ENCODE assay signal across 1 cellular context in genomic region chr12:116495260-116495659, GRCh38.
TF ChIP-seq lines count a peak whose summit lies in the region.

No MANE protein-coding gene starts in this region.

TF ChIP-seq in IMR-90, 13 proteins besides CTCF, POLR2A, EP300 and RAD21 (continued from another document):
- TF ChIP-seq CEBPB (IDR thresholded peaks at IDR 0.05; ENCODE audit: low read depth, low read length) (no peak), MAZ (IDR thresholded peaks at IDR 0.05; ENCODE audit: borderline replicate concordance, low read depth, low read length) (no peak)
